In the genomic region with DNA sequence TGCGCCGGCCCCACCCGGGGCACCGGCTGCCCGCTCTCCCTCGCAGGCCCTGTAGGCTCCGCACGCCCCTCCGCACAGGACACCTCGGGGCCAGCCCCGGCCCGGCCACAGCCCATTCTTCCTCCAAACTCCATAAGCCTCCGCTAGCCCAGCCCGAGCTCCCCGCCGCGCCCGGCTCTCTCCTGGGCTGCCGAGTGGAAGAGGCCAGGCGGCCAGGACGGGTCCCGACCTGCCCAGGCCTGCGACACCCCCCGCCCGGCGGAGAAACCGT, we compare ENCODE assay signal across 1 cellular context.
TF ChIP-seq lines count a peak whose summit lies in the region.

No MANE protein-coding gene starts in this region.

TF ChIP-seq in HEK293, 187 proteins besides CTCF, POLR2A, EP300 and RAD21 (continued from another document):
- TF ChIP-seq, protein P1, sequence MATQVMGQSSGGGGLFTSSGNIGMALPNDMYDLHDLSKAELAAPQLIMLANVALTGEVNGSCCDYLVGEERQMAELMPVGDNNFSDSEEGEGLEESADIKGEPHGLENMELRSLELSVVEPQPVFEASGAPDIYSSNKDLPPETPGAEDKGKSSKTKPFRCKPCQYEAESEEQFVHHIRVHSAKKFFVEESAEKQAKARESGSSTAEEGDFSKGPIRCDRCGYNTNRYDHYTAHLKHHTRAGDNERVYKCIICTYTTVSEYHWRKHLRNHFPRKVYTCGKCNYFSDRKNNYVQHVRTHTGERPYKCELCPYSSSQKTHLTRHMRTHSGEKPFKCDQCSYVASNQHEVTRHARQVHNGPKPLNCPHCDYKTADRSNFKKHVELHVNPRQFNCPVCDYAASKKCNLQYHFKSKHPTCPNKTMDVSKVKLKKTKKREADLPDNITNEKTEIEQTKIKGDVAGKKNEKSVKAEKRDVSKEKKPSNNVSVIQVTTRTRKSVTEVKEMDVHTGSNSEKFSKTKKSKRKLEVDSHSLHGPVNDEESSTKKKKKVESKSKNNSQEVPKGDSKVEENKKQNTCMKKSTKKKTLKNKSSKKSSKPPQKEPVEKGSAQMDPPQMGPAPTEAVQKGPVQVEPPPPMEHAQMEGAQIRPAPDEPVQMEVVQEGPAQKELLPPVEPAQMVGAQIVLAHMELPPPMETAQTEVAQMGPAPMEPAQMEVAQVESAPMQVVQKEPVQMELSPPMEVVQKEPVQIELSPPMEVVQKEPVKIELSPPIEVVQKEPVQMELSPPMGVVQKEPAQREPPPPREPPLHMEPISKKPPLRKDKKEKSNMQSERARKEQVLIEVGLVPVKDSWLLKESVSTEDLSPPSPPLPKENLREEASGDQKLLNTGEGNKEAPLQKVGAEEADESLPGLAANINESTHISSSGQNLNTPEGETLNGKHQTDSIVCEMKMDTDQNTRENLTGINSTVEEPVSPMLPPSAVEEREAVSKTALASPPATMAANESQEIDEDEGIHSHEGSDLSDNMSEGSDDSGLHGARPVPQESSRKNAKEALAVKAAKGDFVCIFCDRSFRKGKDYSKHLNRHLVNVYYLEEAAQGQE (tag by site-specific recombination; IDR thresholded peaks at IDR 0.05), result 0 out of 2 replicates have a peak, but pooled peaks have one; percentile 6
- TF ChIP-seq, protein P2, sequence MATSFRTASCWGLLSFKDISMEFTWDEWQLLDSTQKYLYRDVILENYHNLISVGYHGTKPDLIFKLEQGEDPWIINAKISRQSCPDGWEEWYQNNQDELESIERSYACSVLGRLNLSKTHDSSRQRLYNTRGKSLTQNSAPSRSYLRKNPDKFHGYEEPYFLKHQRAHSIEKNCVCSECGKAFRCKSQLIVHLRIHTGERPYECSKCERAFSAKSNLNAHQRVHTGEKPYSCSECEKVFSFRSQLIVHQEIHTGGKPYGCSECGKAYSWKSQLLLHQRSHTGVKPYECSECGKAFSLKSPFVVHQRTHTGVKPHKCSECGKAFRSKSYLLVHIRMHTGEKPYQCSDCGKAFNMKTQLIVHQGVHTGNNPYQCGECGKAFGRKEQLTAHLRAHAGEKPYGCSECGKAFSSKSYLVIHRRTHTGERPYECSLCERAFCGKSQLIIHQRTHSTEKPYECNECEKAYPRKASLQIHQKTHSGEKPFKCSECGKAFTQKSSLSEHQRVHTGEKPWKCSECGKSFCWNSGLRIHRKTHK (tag by site-specific recombination; IDR thresholded peaks at IDR 0.05), result no peak
